8 cellular contexts compared by ENCODE assay signal in genomic region chrX:32246675-32247074, GRCh38.
DNase-seq lines count a peak whose midpoint lies in the region; ATAC-seq, FAIRE-seq and TF ChIP-seq lines count a peak whose summit lies in the region.
"Not testable (repeated sequence)": the region's sequence is repeated elsewhere in the genome, so short reads cannot be mapped to it uniquely, and the experiment has no call there.

No MANE protein-coding gene starts in this region.

- not testable (repeated sequence) for H2BK12ac ChIP-seq in H1 (ENCODE audit: low read depth, low read length)

- H2AFZ ChIP-seq in H1 (ENCODE audit: low read length): not testable (repeated sequence)

- not testable (repeated sequence) for H2AK5ac ChIP-seq in H1 (ENCODE audit: low read depth, low read length)

- H3K4ac ChIP-seq in H1 (replicated peaks; ENCODE audit: insufficient read length, low read depth, low read length): not testable (repeated sequence)

- H4K91ac ChIP-seq in H1 (replicated peaks; ENCODE audit: insufficient read length, low read length): not testable (repeated sequence)

- DNase-seq in Caki2 (ENCODE audit: low read depth) (peak; percentile 1), NCI-H2107 treated with DMSO at 0.1 percent for 48 hours (lab: John Stamatoyannopoulos, UW; ENCODE audit: unreplicated experiment) (peak; percentile 2), SW480 (ENCODE audit: low spot score) (peak; percentile 3), H1 (ENCODE audit: low read depth in 1 of 2, low spot score in 2 of 2) (peak in 1 of 2 experiments; percentile 46)
- DNase-seq in kidney; retinal pigment epithelial cell (ENCODE audit: low read depth): not testable (repeated sequence)

- 45% methylated on average over 3 of the region's 4 CpGs; no CpG with 5 or more reads in 1 of the 2 experiments for WGBS in H1 (ENCODE audit: extremely low coverage in 1 of 2, insufficient coverage in 1 of 2, insufficient read length in 1 of 2, insufficient replicate concordance in 2 of 2, low coverage in 1 of 2, low lambda C conversion rate in 2 of 2, missing lambda C conversion rate in 1 of 2), 2 experiments

- H2BK5ac ChIP-seq in H1 (ENCODE audit: low read depth, low read length): not testable (repeated sequence)

- not testable (repeated sequence) for H3K18ac ChIP-seq in H1 (ENCODE audit: extremely low read depth, low read length)

- H3K4me1 ChIP-seq in H1 (replicated peaks in 1 of 4; ENCODE audit: control insufficient read depth in 3 of 4, insufficient read depth in 4 of 4, low read length in 3 of 4); kidney (ENCODE audit: control insufficient read depth in 1 of 2, insufficient read depth in 1 of 2, low read depth in 1 of 2, low read length in 2 of 2): not testable (repeated sequence)

- H3K79me2 ChIP-seq in H1 (ENCODE audit: control insufficient read depth in 1 of 2, insufficient read depth in 2 of 2, low read length in 2 of 2): not testable (repeated sequence)

- H2BK20ac ChIP-seq in H1 (ENCODE audit: low read length): not testable (repeated sequence)

- TF ChIP-seq EP300 in H1 (IDR thresholded peaks at IDR 0.05; ENCODE audit: borderline replicate concordance in 1 of 2, low read depth in 2 of 2, low read length in 2 of 2): not testable (repeated sequence)

- ATAC-seq in GM18861 (IDR thresholded peaks at IDR 0.05; ENCODE audit: unreplicated experiment) (peak; percentile 80), HG03432 (IDR thresholded peaks at IDR 0.05; ENCODE audit: unreplicated experiment) (peak; percentile 40)

- not testable (repeated sequence) for H4K20me1 ChIP-seq in H1 (replicated peaks in 1 of 2; ENCODE audit: control insufficient read depth in 1 of 2, insufficient read depth in 2 of 2, low read length in 2 of 2)

- in situ Hi-C loops in Caki2 (cut with HindIII; ENCODE audit: low pct_unique_long_range_greater_than_20kb, low sequenced_read_pairs): not testable (repeated sequence)

- H4K8ac ChIP-seq in H1 (ENCODE audit: extremely low read depth, insufficient read depth, low read length): not testable (repeated sequence)

- peak; percentile 54 for TF ChIP-seq RAD21 in H1 (IDR thresholded peaks at IDR 0.05 in 1 of 2, conservative IDR thresholded peaks at IDR 0.05 in 1 of 2; ENCODE audit: low read depth in 2 of 2, low read length in 2 of 2)

- H4K5ac ChIP-seq in H1 (ENCODE audit: insufficient read length, low read depth, low read length): not testable (repeated sequence)

- not testable (repeated sequence) for H3K14ac ChIP-seq in H1 (ENCODE audit: insufficient read length)

- not testable (repeated sequence) for H2BK15ac ChIP-seq in H1 (ENCODE audit: low read length)

- not testable (repeated sequence) for H3K27me3 ChIP-seq in H1 (replicated peaks in 1 of 4; ENCODE audit: control insufficient read depth in 3 of 4, extremely low read depth in 1 of 4, insufficient read depth in 3 of 4, low read length in 3 of 4)

- CTCF ChIA-PET in H1 (lab: Charles Lee; ENCODE audit: partially characterized antibody): not testable (repeated sequence)

- not testable (repeated sequence) for H3K56ac ChIP-seq in H1 (replicated peaks; ENCODE audit: insufficient read length, low read depth, low read length)

- not testable (repeated sequence) for H3K79me1 ChIP-seq in H1 (ENCODE audit: low read depth, low read length)

- FAIRE-seq in H1 (lab: Jason Lieb, UNC): peak; percentile 32
- not testable (repeated sequence) for FAIRE-seq in kidney (lab: Jason Lieb, UNC)

- not testable (repeated sequence) for H3K4me3 ChIP-seq in H1 (ENCODE audit: extremely low read depth in 1 of 4, insufficient read depth in 2 of 4, low read depth in 3 of 4, low read length in 4 of 4); kidney (ENCODE audit: low read length in 2 of 2); retinal pigment epithelial cell (ENCODE audit: low read length)

- H3K27ac ChIP-seq in H1 (ENCODE audit: low read depth, low read length); kidney (ENCODE audit: low read depth in 2 of 2, low read length in 2 of 2): not testable (repeated sequence)

- peak in 2 of 3 experiments; percentile 16 to 42; a peak in 2 of 4 replicates for TF ChIP-seq CTCF in H1 (IDR thresholded peaks at IDR 0.05; ENCODE audit: control extremely low read depth in 1 of 3, insufficient read depth in 1 of 3, low read depth in 1 of 3, low read length in 3 of 3)
- peak; percentile 22 for TF ChIP-seq CTCF in kidney (IDR thresholded peaks at IDR 0.05; ENCODE audit: borderline replicate concordance, extremely low read depth, insufficient read depth)
- TF ChIP-seq CTCF in retinal pigment epithelial cell (conservative IDR thresholded peaks at IDR 0.05; ENCODE audit: low read depth, low read length): peak; percentile 52

- intact Hi-C loops in kidney (cut with DNase I): not testable (repeated sequence)

- not testable (repeated sequence) for H3K23ac ChIP-seq in H1 (ENCODE audit: insufficient read length)

- TF ChIP-seq POLR2A in H1 (IDR thresholded peaks at IDR 0.05; ENCODE audit: control extremely low read depth in 1 of 2, low read depth in 2 of 2, low read length in 2 of 2): not testable (repeated sequence)

- H2BK120ac ChIP-seq in H1 (replicated peaks; ENCODE audit: low read depth, low read length): not testable (repeated sequence)

- H3K9me3 ChIP-seq in H1 (ENCODE audit: insufficient read depth in 2 of 2, low read depth in 1 of 2, low read length in 1 of 2); kidney (ENCODE audit: control insufficient read depth in 1 of 2, low read length in 2 of 2): not testable (repeated sequence)

- H3K9ac ChIP-seq in H1 (replicated peaks in 1 of 4; ENCODE audit: extremely low read depth in 1 of 4, low read depth in 3 of 4, low read length in 3 of 4); kidney (ENCODE audit: low read length in 2 of 2): not testable (repeated sequence)

- not testable (repeated sequence) for H3K4me2 ChIP-seq in H1 (ENCODE audit: insufficient read depth in 1 of 2, low read depth in 2 of 2, low read length in 2 of 2)

- H3K23me2 ChIP-seq in H1 (ENCODE audit: low read depth, low read length): not testable (repeated sequence)

- H3K36me3 ChIP-seq in H1 (ENCODE audit: control insufficient read depth in 2 of 4, insufficient read depth in 4 of 4, low read length in 3 of 4); kidney (ENCODE audit: control insufficient read depth in 1 of 2, insufficient read depth in 2 of 2, low read length in 2 of 2): not testable (repeated sequence)

- POLR2A ChIA-PET in H1 (lab: Charles Lee; ENCODE audit: partially characterized antibody): not testable (repeated sequence)
